1 cellular context compared by ENCODE assay signal in the genomic region with DNA sequence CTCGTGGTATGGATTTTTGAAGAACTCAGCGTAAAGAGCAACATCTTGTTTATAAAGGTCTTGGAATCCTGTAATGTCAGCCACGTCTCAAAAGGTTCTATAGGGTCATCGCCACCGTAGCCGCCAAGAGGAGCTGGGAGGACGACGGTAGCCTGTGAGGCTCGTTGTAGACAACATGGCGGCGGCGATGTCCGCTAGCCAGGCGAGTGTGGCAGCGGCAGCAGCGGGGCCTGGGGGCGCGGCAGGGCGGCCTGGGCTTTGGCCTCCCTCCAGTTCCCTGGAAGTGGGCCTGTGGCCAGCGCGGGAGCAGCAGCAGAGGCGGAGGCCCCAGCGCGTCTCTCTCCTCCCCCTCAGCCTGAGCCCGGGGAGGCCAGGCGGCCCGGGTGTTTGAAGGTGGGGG.
TF ChIP-seq lines count a peak whose summit lies in the region.

No MANE protein-coding gene starts in this region.

TF ChIP-seq in K562, 482 proteins besides CTCF, POLR2A, EP300 and RAD21 (continued from another document and continues in another):
- TF ChIP-seq, protein P1, sequence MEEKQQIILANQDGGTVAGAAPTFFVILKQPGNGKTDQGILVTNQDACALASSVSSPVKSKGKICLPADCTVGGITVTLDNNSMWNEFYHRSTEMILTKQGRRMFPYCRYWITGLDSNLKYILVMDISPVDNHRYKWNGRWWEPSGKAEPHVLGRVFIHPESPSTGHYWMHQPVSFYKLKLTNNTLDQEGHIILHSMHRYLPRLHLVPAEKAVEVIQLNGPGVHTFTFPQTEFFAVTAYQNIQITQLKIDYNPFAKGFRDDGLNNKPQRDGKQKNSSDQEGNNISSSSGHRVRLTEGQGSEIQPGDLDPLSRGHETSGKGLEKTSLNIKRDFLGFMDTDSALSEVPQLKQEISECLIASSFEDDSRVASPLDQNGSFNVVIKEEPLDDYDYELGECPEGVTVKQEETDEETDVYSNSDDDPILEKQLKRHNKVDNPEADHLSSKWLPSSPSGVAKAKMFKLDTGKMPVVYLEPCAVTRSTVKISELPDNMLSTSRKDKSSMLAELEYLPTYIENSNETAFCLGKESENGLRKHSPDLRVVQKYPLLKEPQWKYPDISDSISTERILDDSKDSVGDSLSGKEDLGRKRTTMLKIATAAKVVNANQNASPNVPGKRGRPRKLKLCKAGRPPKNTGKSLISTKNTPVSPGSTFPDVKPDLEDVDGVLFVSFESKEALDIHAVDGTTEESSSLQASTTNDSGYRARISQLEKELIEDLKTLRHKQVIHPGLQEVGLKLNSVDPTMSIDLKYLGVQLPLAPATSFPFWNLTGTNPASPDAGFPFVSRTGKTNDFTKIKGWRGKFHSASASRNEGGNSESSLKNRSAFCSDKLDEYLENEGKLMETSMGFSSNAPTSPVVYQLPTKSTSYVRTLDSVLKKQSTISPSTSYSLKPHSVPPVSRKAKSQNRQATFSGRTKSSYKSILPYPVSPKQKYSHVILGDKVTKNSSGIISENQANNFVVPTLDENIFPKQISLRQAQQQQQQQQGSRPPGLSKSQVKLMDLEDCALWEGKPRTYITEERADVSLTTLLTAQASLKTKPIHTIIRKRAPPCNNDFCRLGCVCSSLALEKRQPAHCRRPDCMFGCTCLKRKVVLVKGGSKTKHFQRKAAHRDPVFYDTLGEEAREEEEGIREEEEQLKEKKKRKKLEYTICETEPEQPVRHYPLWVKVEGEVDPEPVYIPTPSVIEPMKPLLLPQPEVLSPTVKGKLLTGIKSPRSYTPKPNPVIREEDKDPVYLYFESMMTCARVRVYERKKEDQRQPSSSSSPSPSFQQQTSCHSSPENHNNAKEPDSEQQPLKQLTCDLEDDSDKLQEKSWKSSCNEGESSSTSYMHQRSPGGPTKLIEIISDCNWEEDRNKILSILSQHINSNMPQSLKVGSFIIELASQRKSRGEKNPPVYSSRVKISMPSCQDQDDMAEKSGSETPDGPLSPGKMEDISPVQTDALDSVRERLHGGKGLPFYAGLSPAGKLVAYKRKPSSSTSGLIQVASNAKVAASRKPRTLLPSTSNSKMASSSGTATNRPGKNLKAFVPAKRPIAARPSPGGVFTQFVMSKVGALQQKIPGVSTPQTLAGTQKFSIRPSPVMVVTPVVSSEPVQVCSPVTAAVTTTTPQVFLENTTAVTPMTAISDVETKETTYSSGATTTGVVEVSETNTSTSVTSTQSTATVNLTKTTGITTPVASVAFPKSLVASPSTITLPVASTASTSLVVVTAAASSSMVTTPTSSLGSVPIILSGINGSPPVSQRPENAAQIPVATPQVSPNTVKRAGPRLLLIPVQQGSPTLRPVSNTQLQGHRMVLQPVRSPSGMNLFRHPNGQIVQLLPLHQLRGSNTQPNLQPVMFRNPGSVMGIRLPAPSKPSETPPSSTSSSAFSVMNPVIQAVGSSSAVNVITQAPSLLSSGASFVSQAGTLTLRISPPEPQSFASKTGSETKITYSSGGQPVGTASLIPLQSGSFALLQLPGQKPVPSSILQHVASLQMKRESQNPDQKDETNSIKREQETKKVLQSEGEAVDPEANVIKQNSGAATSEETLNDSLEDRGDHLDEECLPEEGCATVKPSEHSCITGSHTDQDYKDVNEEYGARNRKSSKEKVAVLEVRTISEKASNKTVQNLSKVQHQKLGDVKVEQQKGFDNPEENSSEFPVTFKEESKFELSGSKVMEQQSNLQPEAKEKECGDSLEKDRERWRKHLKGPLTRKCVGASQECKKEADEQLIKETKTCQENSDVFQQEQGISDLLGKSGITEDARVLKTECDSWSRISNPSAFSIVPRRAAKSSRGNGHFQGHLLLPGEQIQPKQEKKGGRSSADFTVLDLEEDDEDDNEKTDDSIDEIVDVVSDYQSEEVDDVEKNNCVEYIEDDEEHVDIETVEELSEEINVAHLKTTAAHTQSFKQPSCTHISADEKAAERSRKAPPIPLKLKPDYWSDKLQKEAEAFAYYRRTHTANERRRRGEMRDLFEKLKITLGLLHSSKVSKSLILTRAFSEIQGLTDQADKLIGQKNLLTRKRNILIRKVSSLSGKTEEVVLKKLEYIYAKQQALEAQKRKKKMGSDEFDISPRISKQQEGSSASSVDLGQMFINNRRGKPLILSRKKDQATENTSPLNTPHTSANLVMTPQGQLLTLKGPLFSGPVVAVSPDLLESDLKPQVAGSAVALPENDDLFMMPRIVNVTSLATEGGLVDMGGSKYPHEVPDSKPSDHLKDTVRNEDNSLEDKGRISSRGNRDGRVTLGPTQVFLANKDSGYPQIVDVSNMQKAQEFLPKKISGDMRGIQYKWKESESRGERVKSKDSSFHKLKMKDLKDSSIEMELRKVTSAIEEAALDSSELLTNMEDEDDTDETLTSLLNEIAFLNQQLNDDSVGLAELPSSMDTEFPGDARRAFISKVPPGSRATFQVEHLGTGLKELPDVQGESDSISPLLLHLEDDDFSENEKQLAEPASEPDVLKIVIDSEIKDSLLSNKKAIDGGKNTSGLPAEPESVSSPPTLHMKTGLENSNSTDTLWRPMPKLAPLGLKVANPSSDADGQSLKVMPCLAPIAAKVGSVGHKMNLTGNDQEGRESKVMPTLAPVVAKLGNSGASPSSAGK (IDR thresholded peaks at IDR 0.05), result peak; percentile 58; the same call in 1 of the 2 replicates
- TF ChIP-seq EGR1 (conservative IDR thresholded peaks at IDR 0.05) (peak; percentile 43), POLR2G (IDR thresholded peaks at IDR 0.05; ENCODE audit: low read depth, low read length) (peak; percentile 65), NFIC (IDR thresholded peaks at IDR 0.05) (peak; percentile 75), ZNF766 (CRISPR knock-in tag; conservative IDR thresholded peaks at IDR 0.05) (0 out of 2 replicates have a peak, but pooled peaks have one; percentile 45), NFRKB (IDR thresholded peaks at IDR 0.05; ENCODE audit: low read depth) (peak; percentile 33; the same call in 1 of the 2 replicates), RBFOX2 (IDR thresholded peaks at IDR 0.05; ENCODE audit: low read depth, low read length) (peak; percentile 60), ZNF589 (CRISPR knock-in tag; IDR thresholded peaks at IDR 0.05; ENCODE audit: low read depth) (peak; percentile 62; the same call in 1 of the 2 replicates), PTTG1 (tag; IDR thresholded peaks at IDR 0.05; ENCODE audit: low read depth) (0 out of 2 replicates have a peak, but pooled peaks have one; percentile 24)
- TF ChIP-seq, protein P2, sequence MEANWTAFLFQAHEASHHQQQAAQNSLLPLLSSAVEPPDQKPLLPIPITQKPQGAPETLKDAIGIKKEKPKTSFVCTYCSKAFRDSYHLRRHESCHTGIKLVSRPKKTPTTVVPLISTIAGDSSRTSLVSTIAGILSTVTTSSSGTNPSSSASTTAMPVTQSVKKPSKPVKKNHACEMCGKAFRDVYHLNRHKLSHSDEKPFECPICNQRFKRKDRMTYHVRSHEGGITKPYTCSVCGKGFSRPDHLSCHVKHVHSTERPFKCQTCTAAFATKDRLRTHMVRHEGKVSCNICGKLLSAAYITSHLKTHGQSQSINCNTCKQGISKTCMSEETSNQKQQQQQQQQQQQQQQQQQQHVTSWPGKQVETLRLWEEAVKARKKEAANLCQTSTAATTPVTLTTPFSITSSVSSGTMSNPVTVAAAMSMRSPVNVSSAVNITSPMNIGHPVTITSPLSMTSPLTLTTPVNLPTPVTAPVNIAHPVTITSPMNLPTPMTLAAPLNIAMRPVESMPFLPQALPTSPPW (CRISPR knock-in tag; IDR thresholded peaks at IDR 0.05), result peak; percentile 32; the same call in 1 of the 2 replicates
- TF ChIP-seq, protein P3, sequence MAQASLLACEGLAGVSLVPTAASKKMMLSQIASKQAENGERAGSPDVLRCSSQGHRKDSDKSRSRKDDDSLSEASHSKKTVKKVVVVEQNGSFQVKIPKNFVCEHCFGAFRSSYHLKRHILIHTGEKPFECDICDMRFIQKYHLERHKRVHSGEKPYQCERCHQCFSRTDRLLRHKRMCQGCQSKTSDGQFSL (CRISPR knock-in tag; IDR thresholded peaks at IDR 0.05), result no peak
- TF ChIP-seq, protein P3 (tag; IDR thresholded peaks at IDR 0.05), result 0 out of 4 replicates have a peak, but pooled peaks of 1 of the 2 experiments have one; percentile 31
- TF ChIP-seq, protein P4, sequence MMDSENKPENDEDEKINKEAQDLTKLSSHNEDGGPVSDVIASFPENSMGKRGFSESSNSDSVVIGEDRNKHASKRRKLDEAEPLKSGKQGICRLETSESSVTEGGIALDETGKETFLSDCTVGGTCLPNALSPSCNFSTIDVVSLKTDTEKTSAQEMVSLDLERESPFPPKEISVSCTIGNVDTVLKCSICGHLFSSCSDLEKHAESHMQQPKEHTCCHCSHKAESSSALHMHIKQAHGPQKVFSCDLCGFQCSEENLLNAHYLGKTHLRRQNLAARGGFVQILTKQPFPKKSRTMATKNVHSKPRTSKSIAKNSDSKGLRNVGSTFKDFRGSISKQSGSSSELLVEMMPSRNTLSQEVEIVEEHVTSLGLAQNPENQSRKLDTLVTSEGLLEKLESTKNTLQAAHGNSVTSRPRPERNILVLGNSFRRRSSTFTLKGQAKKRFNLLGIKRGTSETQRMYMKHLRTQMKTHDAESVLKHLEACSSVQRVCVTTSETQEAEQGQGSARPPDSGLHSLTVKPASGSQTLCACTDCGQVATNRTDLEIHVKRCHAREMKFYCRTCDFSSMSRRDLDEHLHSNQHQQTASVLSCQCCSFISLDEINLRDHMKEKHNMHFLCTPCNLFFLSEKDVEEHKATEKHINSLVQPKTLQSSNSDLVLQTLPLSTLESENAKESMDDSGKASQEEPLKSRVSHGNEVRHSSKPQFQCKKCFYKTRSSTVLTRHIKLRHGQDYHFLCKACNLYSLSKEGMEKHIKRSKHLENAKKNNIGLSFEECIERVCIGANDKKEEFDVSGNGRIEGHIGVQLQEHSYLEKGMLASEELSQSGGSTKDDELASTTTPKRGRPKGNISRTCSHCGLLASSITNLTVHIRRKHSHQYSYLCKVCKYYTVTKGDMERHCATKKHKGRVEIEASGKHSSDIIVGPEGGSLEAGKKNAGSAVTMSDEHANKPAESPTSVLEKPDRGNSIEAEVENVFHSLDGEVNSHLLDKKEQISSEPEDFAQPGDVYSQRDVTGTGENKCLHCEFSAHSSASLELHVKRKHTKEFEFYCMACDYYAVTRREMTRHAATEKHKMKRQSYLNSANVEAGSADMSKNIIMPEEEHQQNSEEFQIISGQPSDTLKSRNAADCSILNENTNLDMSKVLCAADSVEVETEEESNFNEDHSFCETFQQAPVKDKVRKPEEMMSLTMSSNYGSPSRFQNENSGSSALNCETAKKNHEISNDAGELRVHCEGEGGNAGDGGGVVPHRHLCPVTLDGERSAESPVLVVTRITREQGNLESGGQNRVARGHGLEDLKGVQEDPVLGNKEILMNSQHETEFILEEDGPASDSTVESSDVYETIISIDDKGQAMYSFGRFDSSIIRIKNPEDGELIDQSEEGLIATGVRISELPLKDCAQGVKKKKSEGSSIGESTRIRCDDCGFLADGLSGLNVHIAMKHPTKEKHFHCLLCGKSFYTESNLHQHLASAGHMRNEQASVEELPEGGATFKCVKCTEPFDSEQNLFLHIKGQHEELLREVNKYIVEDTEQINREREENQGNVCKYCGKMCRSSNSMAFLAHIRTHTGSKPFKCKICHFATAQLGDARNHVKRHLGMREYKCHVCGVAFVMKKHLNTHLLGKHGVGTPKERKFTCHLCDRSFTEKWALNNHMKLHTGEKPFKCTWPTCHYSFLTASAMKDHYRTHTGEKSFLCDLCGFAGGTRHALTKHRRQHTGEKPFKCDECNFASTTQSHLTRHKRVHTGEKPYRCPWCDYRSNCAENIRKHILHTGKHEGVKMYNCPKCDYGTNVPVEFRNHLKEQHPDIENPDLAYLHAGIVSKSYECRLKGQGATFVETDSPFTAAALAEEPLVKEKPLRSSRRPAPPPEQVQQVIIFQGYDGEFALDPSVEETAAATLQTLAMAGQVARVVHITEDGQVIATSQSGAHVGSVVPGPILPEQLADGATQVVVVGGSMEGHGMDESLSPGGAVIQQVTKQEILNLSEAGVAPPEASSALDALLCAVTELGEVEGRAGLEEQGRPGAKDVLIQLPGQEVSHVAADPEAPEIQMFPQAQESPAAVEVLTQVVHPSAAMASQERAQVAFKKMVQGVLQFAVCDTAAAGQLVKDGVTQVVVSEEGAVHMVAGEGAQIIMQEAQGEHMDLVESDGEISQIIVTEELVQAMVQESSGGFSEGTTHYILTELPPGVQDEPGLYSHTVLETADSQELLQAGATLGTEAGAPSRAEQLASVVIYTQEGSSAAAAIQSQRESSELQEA (IDR thresholded peaks at IDR 0.05; ENCODE audit: low read depth), result peak; percentile 72; the same call in 1 of the 2 replicates
- TF ChIP-seq, protein P5, sequence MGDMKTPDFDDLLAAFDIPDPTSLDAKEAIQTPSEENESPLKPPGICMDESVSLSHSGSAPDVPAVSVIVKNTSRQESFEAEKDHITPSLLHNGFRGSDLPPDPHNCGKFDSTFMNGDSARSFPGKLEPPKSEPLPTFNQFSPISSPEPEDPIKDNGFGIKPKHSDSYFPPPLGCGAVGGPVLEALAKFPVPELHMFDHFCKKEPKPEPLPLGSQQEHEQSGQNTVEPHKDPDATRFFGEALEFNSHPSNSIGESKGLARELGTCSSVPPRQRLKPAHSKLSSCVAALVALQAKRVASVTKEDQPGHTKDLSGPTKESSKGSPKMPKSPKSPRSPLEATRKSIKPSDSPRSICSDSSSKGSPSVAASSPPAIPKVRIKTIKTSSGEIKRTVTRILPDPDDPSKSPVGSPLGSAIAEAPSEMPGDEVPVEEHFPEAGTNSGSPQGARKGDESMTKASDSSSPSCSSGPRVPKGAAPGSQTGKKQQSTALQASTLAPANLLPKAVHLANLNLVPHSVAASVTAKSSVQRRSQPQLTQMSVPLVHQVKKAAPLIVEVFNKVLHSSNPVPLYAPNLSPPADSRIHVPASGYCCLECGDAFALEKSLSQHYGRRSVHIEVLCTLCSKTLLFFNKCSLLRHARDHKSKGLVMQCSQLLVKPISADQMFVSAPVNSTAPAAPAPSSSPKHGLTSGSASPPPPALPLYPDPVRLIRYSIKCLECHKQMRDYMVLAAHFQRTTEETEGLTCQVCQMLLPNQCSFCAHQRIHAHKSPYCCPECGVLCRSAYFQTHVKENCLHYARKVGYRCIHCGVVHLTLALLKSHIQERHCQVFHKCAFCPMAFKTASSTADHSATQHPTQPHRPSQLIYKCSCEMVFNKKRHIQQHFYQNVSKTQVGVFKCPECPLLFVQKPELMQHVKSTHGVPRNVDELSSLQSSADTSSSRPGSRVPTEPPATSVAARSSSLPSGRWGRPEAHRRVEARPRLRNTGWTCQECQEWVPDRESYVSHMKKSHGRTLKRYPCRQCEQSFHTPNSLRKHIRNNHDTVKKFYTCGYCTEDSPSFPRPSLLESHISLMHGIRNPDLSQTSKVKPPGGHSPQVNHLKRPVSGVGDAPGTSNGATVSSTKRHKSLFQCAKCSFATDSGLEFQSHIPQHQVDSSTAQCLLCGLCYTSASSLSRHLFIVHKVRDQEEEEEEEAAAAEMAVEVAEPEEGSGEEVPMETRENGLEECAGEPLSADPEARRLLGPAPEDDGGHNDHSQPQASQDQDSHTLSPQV (IDR thresholded peaks at IDR 0.05), result peak; percentile 88
